In genomic region chr4:1044469-1045192, GRCh38 we compare ENCODE assay signal across 16 cellular contexts. TPM values are rescaled to one million over a fixed set of nuclear protein-coding genes. Genes with fewer than 3 reads are reported as not detected.
DNase-seq lines count a peak whose midpoint lies in the region; ATAC-seq, FAIRE-seq and TF ChIP-seq lines count a peak whose summit lies in the region.
"Had no signal": no experiment of that assay in that cellular context is flagged by ENCODE, and none has a peak within 500 bp of the region (broad histone marks: within the 10 kb centered on the region; RNA-seq: fewer than 3 reads in every experiment).

No MANE protein-coding gene starts in this region.

- no peak overlapping the region for H3K23ac ChIP-seq in neuronal stem cell (ENCODE audit: low read depth, low read length, poor library complexity)

- H3K4me3 Mint-ChIP-seq in natural killer cell treated with Interleukin-12 subunit alpha and Interleukin-12 subunit beta and Interleukin-15 and Interleukin-18, amount 100 ng/mL, for 72 hours = no peak overlapping the region
- H3K4me3 Mint-ChIP-seq in natural killer cell = no peak overlapping the region
- H3K4me3 Mint-ChIP-seq: activated CD4-positive, alpha-beta memory T cell treated with anti-CD3 and anti-CD28 coated beads for 36 hours; B cell; T-helper 2 cell treated with Interferon-gamma antibody and Interleukin-4, amounts not matched to agents 5 μg/mL and 100 μg/mL, for 36 hours had no signal

- 95% methylated on average over 8 of the region's 12 CpGs for WGBS in K562 (ENCODE audit: insufficient coverage, low coverage, missing lambda C conversion rate)
- no CpG with 5 or more reads among the region's 12 CpGs for WGBS in neuronal stem cell (ENCODE audit: extremely low coverage in 2 of 2, insufficient read length in 2 of 2, insufficient replicate concordance in 1 of 2), 2 donors

- TF ChIP-seq POLR2A in K562 (conservative IDR thresholded peaks at IDR 0.05) = no peak
- no peak for TF ChIP-seq POLR2A in vagina (IDR thresholded peaks at IDR 0.05)

- peak overlapping the region; percentile 67 for H3K4me2 ChIP-seq in K562 (ENCODE audit: insufficient read depth, low read length)
- H3K4me2 ChIP-seq in neuronal stem cell (ENCODE audit: insufficient read depth, low read length, poor library complexity, severe bottlenecking) = no peak overlapping the region

- no peak for FAIRE-seq in K562 (lab: Jason Lieb, UNC)

- H4K20me1 ChIP-seq in K562 (replicated peaks; ENCODE audit: control insufficient read depth, insufficient read depth, low read length) = no peaks in the 10 kb centered on the region

- no peak overlapping the region for H3K4ac ChIP-seq in neuronal stem cell (ENCODE audit: low read length)

- in situ Hi-C loops in K562 (cut with MboI) = no loop called here

- no peaks in the 10 kb centered on the region for H3K9me3 ChIP-seq in K562 (replicated peaks; ENCODE audit: control insufficient read depth, insufficient read depth, low read depth, low read length)
- H3K9me3 ChIP-seq in neuronal stem cell (replicated peaks in 1 of 2; ENCODE audit: control insufficient read depth in 2 of 2, insufficient read depth in 1 of 2, low read depth in 1 of 2, low read length in 2 of 2) = no peaks in the 10 kb centered on the region
- no peaks in the 10 kb centered on the region for H3K9me3 ChIP-seq in vagina

- H3K9ac ChIP-seq in K562 (ENCODE audit: insufficient read depth in 1 of 2, low read depth in 2 of 2, low read length in 2 of 2) = peak overlapping the region; percentile 85 to 88
- H3K9ac ChIP-seq in neuronal stem cell (ENCODE audit: low read depth, low read length, poor library complexity) = no peak overlapping the region

- ATAC-seq in natural killer cell treated with Interleukin-12 subunit alpha and Interleukin-12 subunit beta and Interleukin-15 and Interleukin-18, amount 100 ng/mL, for 72 hours = no peak
- ATAC-seq in natural killer cell (no peak), K562 (no peak), GM18867 (IDR thresholded peaks at IDR 0.05; ENCODE audit: unreplicated experiment) (no peak), HG03196 (IDR thresholded peaks at IDR 0.05; ENCODE audit: unreplicated experiment) (no peak)

- H3K27me3 ChIP-seq in K562 (ENCODE audit: control insufficient read depth in 2 of 2, insufficient read depth in 2 of 2, low read length in 2 of 2) (peaks cover 9 to 23% of the 10 kb centered on the region in 2 experiments; a peak in 4 of 5 replicates), neuronal stem cell (ENCODE audit: control insufficient read depth in 3 of 3, insufficient read depth in 3 of 3, low read depth in 1 of 3, low read length in 3 of 3) (no peaks in the 10 kb centered on the region), vagina (no peaks in the 10 kb centered on the region)

- H3K4me1 Mint-ChIP-seq in natural killer cell treated with Interleukin-12 subunit alpha and Interleukin-12 subunit beta and Interleukin-15 and Interleukin-18, amount 100 ng/mL, for 72 hours (ENCODE audit: low read depth in 2 of 2) = peaks cover 4 to 10% of the 10 kb centered on the region in 2 donors
- H3K4me1 Mint-ChIP-seq in natural killer cell = peaks cover 0 to 4% of the 10 kb centered on the region in 2 donors

- peaks cover 12 to 24% of the 10 kb centered on the region in 2 donors for H3K27me3 Mint-ChIP-seq in natural killer cell treated with Interleukin-12 subunit alpha and Interleukin-12 subunit beta and Interleukin-15 and Interleukin-18, amount 100 ng/mL, for 72 hours
- H3K27me3 Mint-ChIP-seq in natural killer cell (ENCODE audit: low read depth in 2 of 2) = peaks cover 28 to 32% of the 10 kb centered on the region in 2 donors

- no peak overlapping the region for H4K8ac ChIP-seq in neuronal stem cell (ENCODE audit: low read depth, low read length)

- H4K91ac ChIP-seq in neuronal stem cell (ENCODE audit: low read depth, low read length, poor library complexity) = peak overlapping the region; percentile 4

- BruUV-seq in K562 (replicated peaks; lab: Mats Ljungman, UMichigan) = no TSS peak

- H3K18ac ChIP-seq in neuronal stem cell (ENCODE audit: low read length) = peak overlapping the region; percentile 73

- CTCF ChIA-PET in K562 (lab: Yijun Ruan, JAX; ENCODE audit: low intra/inter-chr PET ratio) = no interaction called here

- DNase-seq in natural killer cell treated with Interleukin-12 subunit alpha and Interleukin-12 subunit beta and Interleukin-15 and Interleukin-18, amount 100 ng/mL, for 72 hours (ENCODE audit: low spot score) = peak; percentile 40
- DNase-seq in natural killer cell = no peak
- no peak for DNase-seq in K562 (ENCODE audit: extremely low read depth in 1 of 4, low spot score in 3 of 4)
- no peak for DNase-seq in neuronal stem cell (ENCODE audit: low spot score)
- DNase-seq in vagina (ENCODE audit: extremely low spot score in 2 of 2) = no peak
- no peak for DNase-seq in T1000 (lab: John Stamatoyannopoulos, UW)
- DNase-seq: activated CD4-positive, alpha-beta memory T cell treated with anti-CD3 and anti-CD28 coated beads for 36 hours; activated gamma-delta T cell treated with Interleukin-2 at 50 U/mL for 16 hours; cerebellar nuclear complex; NCI-H2081 treated with DMSO at 0.1 percent for 48 hours; stimulated activated CD4-positive, alpha-beta T cell treated with anti-CD3 and anti-CD28 coated beads, Interleukin-12 subunit alpha, Interleukin-12 subunit beta, amount 100 ng/mL, for 4 hours had no signal

- peak overlapping the region; percentile 71 for H2BK15ac ChIP-seq in neuronal stem cell (ENCODE audit: low read length)

- peaks cover 43 to 81% of the 10 kb centered on the region in 2 experiments for H3K4me1 ChIP-seq in K562 (replicated peaks in 1 of 2; ENCODE audit: control insufficient read depth in 2 of 2, insufficient read depth in 2 of 2, low read length in 2 of 2)
- peaks cover 36 to 54% of the 10 kb centered on the region in 2 donors for H3K4me1 ChIP-seq in neuronal stem cell (ENCODE audit: control insufficient read depth in 2 of 2, insufficient read depth in 1 of 2, low read depth in 1 of 2, low read length in 2 of 2)
- peaks cover 50% of the 10 kb centered on the region for H3K4me1 ChIP-seq in vagina

- H3K36me3 ChIP-seq in K562 (ENCODE audit: control insufficient read depth, insufficient read depth, low read length) (no peaks in the 10 kb centered on the region), neuronal stem cell (replicated peaks in 1 of 2; ENCODE audit: control insufficient read depth in 2 of 2, insufficient read depth in 2 of 2, low read length in 2 of 2) (no peaks in the 10 kb centered on the region), vagina (no peaks in the 10 kb centered on the region)

- POLR2A ChIA-PET in K562 (lab: Yijun Ruan, JAX) = interaction anchor here (0.7 to 0.8 kb wide), 3 partner anchors 12 to 15 kb away, joined by 3 to 4 read pairs (median 3); no protein-coding TSS in a partner anchor

- TF ChIP-seq RAD21 in K562 (CRISPR knock-in tag; conservative IDR thresholded peaks at IDR 0.05 in 1 of 2, IDR thresholded peaks at IDR 0.05 in 1 of 2) = no peak

- H2BK12ac ChIP-seq in neuronal stem cell (ENCODE audit: low read length) = peak overlapping the region; percentile 97

- H3K14ac ChIP-seq in neuronal stem cell (ENCODE audit: low read length) = peak overlapping the region; percentile 49

- no peaks in the 10 kb centered on the region for H3K9me1 ChIP-seq in K562 (ENCODE audit: control insufficient read depth, insufficient read depth, low read length)

- H3K27ac ChIP-seq in K562 (ENCODE audit: extremely low read depth, low read depth, low read length) (peak overlapping the region; percentile 97; the same call in 2 of the 3 replicates), neuronal stem cell (replicated peaks; ENCODE audit: low read length) (no peak overlapping the region), vagina (peak overlapping the region; percentile 83)

- H2AK5ac ChIP-seq in neuronal stem cell (ENCODE audit: low read depth, low read length) = peak overlapping the region; percentile 99

- no peaks in the 10 kb centered on the region for H3K79me2 ChIP-seq in K562 (ENCODE audit: control insufficient read depth, insufficient read depth, low read length)

- H3K79me1 ChIP-seq in neuronal stem cell (ENCODE audit: low read depth, low read length) = peaks cover 2% of the 10 kb centered on the region

- H2BK5ac ChIP-seq in neuronal stem cell (ENCODE audit: low read length) = peak overlapping the region; percentile 78

- intact Hi-C loops in natural killer cell (cut with micrococcal nuclease) = no loop called here
- intact Hi-C loops in K562 (cut with micrococcal nuclease) = loop anchor here (10.0 kb wide), 1 partner anchor 50 kb away; the partner anchor contains the start of gene SLC26A1
- intact Hi-C loops in vagina (cut with DNase I) = no loop called here

- H3K27ac Mint-ChIP-seq in natural killer cell treated with Interleukin-12 subunit alpha and Interleukin-12 subunit beta and Interleukin-15 and Interleukin-18, amount 100 ng/mL, for 72 hours = no peak overlapping the region
- no peak overlapping the region for H3K27ac Mint-ChIP-seq in natural killer cell
- H3K27ac Mint-ChIP-seq: activated CD4-positive, alpha-beta memory T cell treated with anti-CD3 and anti-CD28 coated beads for 36 hours; B cell; T-helper 2 cell treated with Interferon-gamma antibody and Interleukin-4, amounts not matched to agents 5 μg/mL and 100 μg/mL, for 36 hours had no signal

- H3K36me3 Mint-ChIP-seq in natural killer cell treated with Interleukin-12 subunit alpha and Interleukin-12 subunit beta and Interleukin-15 and Interleukin-18, amount 100 ng/mL, for 72 hours = no peaks in the 10 kb centered on the region
- no peaks in the 10 kb centered on the region for H3K36me3 Mint-ChIP-seq in natural killer cell
- H3K36me3 Mint-ChIP-seq: activated CD4-positive, alpha-beta memory T cell treated with anti-CD3 and anti-CD28 coated beads for 36 hours had no signal

- peak overlapping the region; percentile 64 for H2AFZ ChIP-seq in K562 (ENCODE audit: low read depth, low read length)
- H2AFZ ChIP-seq in neuronal stem cell (ENCODE audit: low read length) = peak overlapping the region; percentile 89

- TF ChIP-seq EP300 in K562 (IDR thresholded peaks at IDR 0.05; ENCODE audit: low read length) = no peak

- H3K9me3 Mint-ChIP-seq in natural killer cell treated with Interleukin-12 subunit alpha and Interleukin-12 subunit beta and Interleukin-15 and Interleukin-18, amount 100 ng/mL, for 72 hours = no peaks in the 10 kb centered on the region
- no peaks in the 10 kb centered on the region for H3K9me3 Mint-ChIP-seq in natural killer cell
- H3K9me3 Mint-ChIP-seq: activated CD4-positive, alpha-beta memory T cell treated with anti-CD3 and anti-CD28 coated beads for 36 hours; T-helper 2 cell treated with Interferon-gamma antibody and Interleukin-4, amounts not matched to agents 5 μg/mL and 100 μg/mL, for 36 hours had no signal

- H3K4me3 ChIP-seq in K562 (no peak overlapping the region), neuronal stem cell (ENCODE audit: low read length in 2 of 2) (no peak overlapping the region), vagina (peak overlapping the region in 1 of 2 donors; percentile 38)

- H2BK120ac ChIP-seq in neuronal stem cell (ENCODE audit: low read depth, low read length) = peak overlapping the region; percentile 2

- no peak for TF ChIP-seq CTCF in natural killer cell (IDR thresholded peaks at IDR 0.05)
- no peak for TF ChIP-seq CTCF in K562 (IDR thresholded peaks at IDR 0.05 in 2 of 3, conservative IDR thresholded peaks at IDR 0.05 in 1 of 3; ENCODE audit: insufficient read depth in 2 of 3, low read depth in 1 of 3, low read length in 3 of 3)
- TF ChIP-seq CTCF in vagina (IDR thresholded peaks at IDR 0.05) = no peak

RNA-seq across cellular contexts. Expression of gene FGFRL1, which starts 33.2 kb away (rescaled TPM):
- total RNA-seq in natural killer cell treated with Interleukin-12 subunit alpha and Interleukin-12 subunit beta and Interleukin-15 and Interleukin-18, amount 100 ng/mL, for 72 hours = 10 to 100 TPM; 15.2 to 16.6 TPM
- total RNA-seq in natural killer cell (10 to 100 TPM; 28.0 to 39.8 (median 32.5) TPM), K562 (2014; rRNA removed) (21.6 and 30.7 TPM in 2 replicates), K562 (2014; rRNA removed; fragmentation: Illumina TruSeq; extraction: Trizol) (5.3 and 7.1 TPM in 2 replicates), K562 (2015; rRNA removed; fragmentation: Illumina TruSeq; extraction: Trizol) (10.4 and 11.4 TPM in 2 replicates), K562 (2021) (45.6 and 49.9 TPM in 2 replicates), vagina (20.9 TPM)
- 24.3 and 107 TPM in 2 replicates for total RNA-seq in K562 (2011; cell fraction: chromatin; rRNA removed; ENCODE audit: low replicate concordance)
- 71.6 and 76.2 TPM in 2 replicates for total RNA-seq in K562 (2011; cell fraction: nucleolus; rRNA removed)
- 78.9 and 124 TPM in 2 replicates for total RNA-seq in K562 (2011; cell fraction: nucleoplasm; rRNA removed)
- polyA plus RNA-seq in K562 (2011; rRNA removed) (14.6 and 18.3 TPM in 2 replicates), K562 (2014; fragmentation: Illumina TruSeq; extraction: Trizol) (17.1 and 25.2 TPM in 2 replicates), K562 (2014; fragmentation: Nextera tagmentation; extraction: Ambion mirVana) (under 1 TPM; 0.34 to 0.53 TPM), K562 (2014; rRNA removed) (15.1 and 15.6 TPM in 2 replicates)
- 39.0 and 72.2 TPM in 2 replicates for polyA plus RNA-seq in K562 (2011; cell fraction: cytosol; rRNA removed)
- polyA plus RNA-seq in K562 (2011; cell fraction: nucleus; rRNA removed) = 55.9 and 72.5 TPM in 2 replicates
- polyA plus RNA-seq in K562 (2012) = 28.5 and 35.1 TPM in 2 replicates
- 73.8 and 144 TPM in 2 replicates for polyA minus RNA-seq in K562 (2011; rRNA and poly(A)+ RNA removed)
- 42.8 and 52.2 TPM in 2 replicates for polyA minus RNA-seq in K562 (2011; cell fraction: cytosol; rRNA and poly(A)+ RNA removed)
- 20.8 and 21.0 TPM in 2 replicates for polyA minus RNA-seq in K562 (2011; cell fraction: nucleus; rRNA and poly(A)+ RNA removed)
- 67.8 TPM for polyA plus RNA-seq in neuronal stem cell (2013, experiment 1 of 2)
- 66.3 TPM for polyA plus RNA-seq in neuronal stem cell (2013, experiment 2 of 2)

RNA-seq across cellular contexts. Expression of gene SLC26A1, which starts 51.4 kb away (rescaled TPM):
- under 1 TPM in 1 of 2 donors, not detected in 1; 0.88 TPM for total RNA-seq in natural killer cell treated with Interleukin-12 subunit alpha and Interleukin-12 subunit beta and Interleukin-15 and Interleukin-18, amount 100 ng/mL, for 72 hours
- total RNA-seq in natural killer cell (under 1 TPM; 0.19 to 0.80 (median 0.61) TPM), K562 (2014; rRNA removed) (1.6 TPM in 2 replicates), K562 (2014; rRNA removed; fragmentation: Illumina TruSeq; extraction: Trizol) (0.40 and 0.96 TPM in 2 replicates), K562 (2015; rRNA removed; fragmentation: Illumina TruSeq; extraction: Trizol) (1.8 and 2.2 TPM in 2 replicates), K562 (2021) (3.1 and 4.2 TPM in 2 replicates), vagina (2.9 TPM)
- total RNA-seq in K562 (2011; cell fraction: chromatin; rRNA removed; ENCODE audit: low replicate concordance) = 5.5 and 11.7 TPM in 2 replicates
- 8.4 and 9.3 TPM in 2 replicates for total RNA-seq in K562 (2011; cell fraction: nucleolus; rRNA removed)
- total RNA-seq in K562 (2011; cell fraction: nucleoplasm; rRNA removed) = 4.1 and 4.2 TPM in 2 replicates
- polyA plus RNA-seq in K562 (2011; rRNA removed) (0.95 and 2.0 TPM in 2 replicates), K562 (2014; fragmentation: Illumina TruSeq; extraction: Trizol) (0.56 and 0.69 TPM in 2 replicates), K562 (2014; fragmentation: Nextera tagmentation; extraction: Ambion mirVana) (under 1 TPM; 0.11 to 0.24 TPM), K562 (2014; rRNA removed) (1.4 and 2.1 TPM in 2 replicates)
- 1.0 and 2.7 TPM in 2 replicates for polyA plus RNA-seq in K562 (2011; cell fraction: cytosol; rRNA removed)
- polyA plus RNA-seq in K562 (2011; cell fraction: nucleus; rRNA removed) = 9.1 and 12.1 TPM in 2 replicates
- polyA plus RNA-seq in K562 (2012) = 4.4 and 8.2 TPM in 2 replicates
- polyA minus RNA-seq in K562 (2011; rRNA and poly(A)+ RNA removed) = 0.51 and 0.74 TPM in 2 replicates
- 1.7 TPM in 2 replicates for polyA minus RNA-seq in K562 (2011; cell fraction: cytosol; rRNA and poly(A)+ RNA removed)
- polyA minus RNA-seq in K562 (2011; cell fraction: nucleus; rRNA and poly(A)+ RNA removed) = 3.9 and 6.3 TPM in 2 replicates
- 0.13 TPM for polyA plus RNA-seq in neuronal stem cell (2013, experiment 1 of 2)
- polyA plus RNA-seq in neuronal stem cell (2013, experiment 2 of 2) = 0.15 TPM
- total RNA-seq: activated CD4-positive, alpha-beta memory T cell treated with anti-CD3 and anti-CD28 coated beads for 36 hours; LHCN-M2 had no signal

RNA-seq across cellular contexts. Expression of gene IDUA, which starts 57.8 kb away (rescaled TPM):
- total RNA-seq in natural killer cell treated with Interleukin-12 subunit alpha and Interleukin-12 subunit beta and Interleukin-15 and Interleukin-18, amount 100 ng/mL, for 72 hours = 10 to 100 TPM; 15.7 to 17.5 TPM
- total RNA-seq in natural killer cell (10 to 100 TPM; 38.7 to 43.6 (median 43.0) TPM), K562 (2014; rRNA removed) (9.9 and 10.1 TPM in 2 replicates), K562 (2014; rRNA removed; fragmentation: Illumina TruSeq; extraction: Trizol) (0.26 and 0.69 TPM in 2 replicates), K562 (2015; rRNA removed; fragmentation: Illumina TruSeq; extraction: Trizol) (3.1 and 4.8 TPM in 2 replicates), K562 (2021) (13.6 and 16.1 TPM in 2 replicates), vagina (28.0 TPM)
- 7.8 and 35.6 TPM in 2 replicates for total RNA-seq in K562 (2011; cell fraction: chromatin; rRNA removed; ENCODE audit: low replicate concordance)
- total RNA-seq in K562 (2011; cell fraction: nucleolus; rRNA removed) = 35.8 and 36.4 TPM in 2 replicates
- total RNA-seq in K562 (2011; cell fraction: nucleoplasm; rRNA removed) = 12.5 and 18.8 TPM in 2 replicates
- polyA plus RNA-seq in K562 (2011; rRNA removed) (1.2 and 2.2 TPM in 2 replicates), K562 (2014; fragmentation: Illumina TruSeq; extraction: Trizol) (0.30 and 1.2 TPM in 2 replicates), K562 (2014; fragmentation: Nextera tagmentation; extraction: Ambion mirVana) (under 1 TPM; 0.04 to 0.13 TPM), K562 (2014; rRNA removed) (11.2 and 14.1 TPM in 2 replicates)
- 0.90 and 2.8 TPM in 2 replicates for polyA plus RNA-seq in K562 (2011; cell fraction: cytosol; rRNA removed)
- 34.5 and 72.8 TPM in 2 replicates for polyA plus RNA-seq in K562 (2011; cell fraction: nucleus; rRNA removed)
- 9.8 and 26.2 TPM in 2 replicates for polyA plus RNA-seq in K562 (2012)
- polyA minus RNA-seq in K562 (2011; rRNA and poly(A)+ RNA removed) = 0.36 and 0.70 TPM in 2 replicates
- polyA minus RNA-seq in K562 (2011; cell fraction: cytosol; rRNA and poly(A)+ RNA removed) = 7.3 and 13.7 TPM in 2 replicates
- 10.0 and 12.1 TPM in 2 replicates for polyA minus RNA-seq in K562 (2011; cell fraction: nucleus; rRNA and poly(A)+ RNA removed)
- 6.9 TPM for polyA plus RNA-seq in neuronal stem cell (2013, experiment 1 of 2)
- polyA plus RNA-seq in neuronal stem cell (2013, experiment 2 of 2) = 5.7 TPM
